1 cellular context compared by ENCODE assay signal in genomic region chr13:46270416-46270815, GRCh38.
TF ChIP-seq lines count a peak whose summit lies in the region.

No MANE protein-coding gene starts in this region.

TF ChIP-seq in H1, 55 proteins besides CTCF, POLR2A, EP300 and RAD21 (continued from another document):
- no peak for TF ChIP-seq RXRA (IDR thresholded peaks at IDR 0.05; ENCODE audit: insufficient read depth, low read depth, low read length)
- TF ChIP-seq ATF3 (IDR thresholded peaks at IDR 0.05; ENCODE audit: insufficient read depth, low read depth, low read length), result no peak
- no peak for TF ChIP-seq SRF (IDR thresholded peaks at IDR 0.05; ENCODE audit: low read depth, low read length)
- no peak for TF ChIP-seq KDM5A (IDR thresholded peaks at IDR 0.05; ENCODE audit: low read length)
- TF ChIP-seq POU5F1 (IDR thresholded peaks at IDR 0.05; ENCODE audit: low read depth, low read length), result no peak
- no peak for TF ChIP-seq RFX5 (IDR thresholded peaks at IDR 0.05; ENCODE audit: borderline replicate concordance, low read depth, low read length)
- TF ChIP-seq BCL11A (IDR thresholded peaks at IDR 0.05; ENCODE audit: low read depth in 2 of 2, low read length in 2 of 2), result no peak
- TF ChIP-seq SP2 (IDR thresholded peaks at IDR 0.05; ENCODE audit: low read length), result no peak
- TF ChIP-seq YY1 (IDR thresholded peaks at IDR 0.05; ENCODE audit: low read depth, low read length), result no peak
- TF ChIP-seq TBP (IDR thresholded peaks at IDR 0.05; ENCODE audit: low read depth, low read length), result no peak
- TF ChIP-seq BACH1 (IDR thresholded peaks at IDR 0.05; ENCODE audit: low read length), result no peak
- no peak for TF ChIP-seq SP4 (IDR thresholded peaks at IDR 0.05; ENCODE audit: low read length)
- TF ChIP-seq E2F6 (IDR thresholded peaks at IDR 0.05), result no peak
- TF ChIP-seq SP1 (IDR thresholded peaks at IDR 0.05; ENCODE audit: low read depth, low read length), result no peak
- no peak for TF ChIP-seq TAF1 (IDR thresholded peaks at IDR 0.05; ENCODE audit: low read depth, low read length)
- TF ChIP-seq USF2 (IDR thresholded peaks at IDR 0.05; ENCODE audit: low read length), result no peak
